In genomic region chr10:122577311-122577885, GRCh38 we compare ENCODE assay signal across 35 cellular contexts. TPM values are rescaled to one million over a fixed set of nuclear protein-coding genes. Genes with fewer than 3 reads are reported as not detected.
"Had no signal": no experiment of that assay in that cellular context is flagged by ENCODE, and none has a peak within 500 bp of the region (broad histone marks: within the 10 kb centered on the region; RNA-seq: fewer than 3 reads in every experiment).

No MANE protein-coding gene starts in this region.

- H3K36me3 ChIP-seq: adrenal gland, cardiac muscle cell, esophagus squamous epithelium had no signal

- H3K27me3 ChIP-seq: adrenal gland, body of pancreas, cardiac muscle cell had no signal

- H3K9me3 Mint-ChIP-seq: activated naive CD4-positive, alpha-beta T cell treated with anti-CD3 and anti-CD28 coated beads, Interleukin-2, amount 50 U/mL, for 24 hours; activated T-helper 2 cell treated with anti-CD3 and anti-CD28 coated beads, Interferon-gamma antibody, Interleukin-2, Interleukin-4, amounts not matched to agents 10 μg/mL and 5 μg/mL and 100 μg/mL, durations not matched to agents 14 hours and 24 hours and 36 hours; effector memory CD8-positive, alpha-beta T cell had no signal

- H3K4me1 ChIP-seq: adrenal gland, body of pancreas, esophagus squamous epithelium had no signal

- H3K4me3 Mint-ChIP-seq: activated CD4-positive, alpha-beta T cell treated with anti-CD3 and anti-CD28 coated beads, Interleukin-2, amount 10 ng/mL, durations not matched to agents 7 days and 5 days; activated CD8-positive, alpha-beta T cell treated with anti-CD3 and anti-CD28 coated beads for 36 hours; activated naive CD4-positive, alpha-beta T cell treated with anti-CD3 and anti-CD28 coated beads for 36 hours; activated naive CD4-positive, alpha-beta T cell treated with anti-CD3 and anti-CD28 coated beads, Interleukin-2, amount 50 U/mL, for 24 hours; activated naive CD8-positive, alpha-beta T cell treated with anti-CD3 and anti-CD28 coated beads for 36 hours; activated naive CD8-positive, alpha-beta T cell treated with anti-CD3 and anti-CD28 coated beads, Interleukin-2, amount 50 U/mL, for 24 hours; activated T-helper 1 cell treated with anti-CD3 and anti-CD28 coated beads, Interleukin-12 subunit alpha, Interleukin-12 subunit beta, Interleukin-2, Interleukin-4 antibody, amounts not matched to agents 30 ng/mL and 10 ng/mL and 1 ng/mL, durations not matched to agents 14 hours and 24 hours and 36 hours; effector memory CD8-positive, alpha-beta T cell; WTC11 had no signal

- DNase-seq: activated CD4-positive, alpha-beta T cell treated with anti-CD3 and anti-CD28 coated beads for 1 hour; activated CD4-positive, alpha-beta T cell treated with anti-CD3 and anti-CD28 coated beads for 4 hours; activated CD4-positive, alpha-beta T cell treated with anti-CD3 and anti-CD28 coated beads, Interleukin-2, amount 10 ng/mL, durations not matched to agents 7 days and 5 days; activated CD4-positive, alpha-beta T cell treated with anti-CD3 and anti-CD28 coated beads, Interleukin-2, amount 50 U/mL, for 48 hours; activated CD8-positive, alpha-beta memory T cell treated with anti-CD3 and anti-CD28 coated beads for 24 hours; activated CD8-positive, alpha-beta T cell treated with anti-CD3 and anti-CD28 coated beads for 36 hours; activated effector memory CD4-positive, alpha-beta T cell treated with anti-CD3 and anti-CD28 coated beads, Interleukin-2, amount 50 U/mL, for 16 hours; activated naive CD4-positive, alpha-beta T cell treated with anti-CD3 and anti-CD28 coated beads for 36 hours; activated naive CD8-positive, alpha-beta T cell treated with anti-CD3 and anti-CD28 coated beads for 36 hours; activated naive CD8-positive, alpha-beta T cell treated with anti-CD3 and anti-CD28 coated beads, Interleukin-2, amount 50 U/mL, for 24 hours; activated T-cell treated with anti-CD3 and anti-CD28 coated beads, Interleukin-2, amount 50 U/mL, for 1 hour; activated T-cell treated with anti-CD3 and anti-CD28 coated beads, Interleukin-2, amount 50 U/mL, for 48 hours; adrenal gland; amygdala; body of pancreas; central memory CD4-positive, alpha-beta T cell; cortex of kidney; dermis blood vessel endothelial cell; effector CD4-positive, alpha-beta T cell; effector memory CD8-positive, alpha-beta T cell; esophagus squamous epithelium; head of caudate nucleus; T-helper 2 cell had no signal

- H3K9me3 ChIP-seq: adrenal gland had no signal

- H3K4me3 ChIP-seq: adrenal gland, body of pancreas, cardiac muscle cell, esophagus squamous epithelium had no signal

- H3K27ac ChIP-seq: adrenal gland, body of pancreas, cardiac muscle cell, epithelial cell of prostate, esophagus squamous epithelium, VCaP had no signal

- ATAC-seq: activated CD8-positive, alpha-beta T cell treated with anti-CD3 and anti-CD28 coated beads for 36 hours; activated naive CD8-positive, alpha-beta T cell treated with anti-CD3 and anti-CD28 coated beads, Interleukin-2, amount 50 U/mL, for 24 hours; body of pancreas; effector memory CD8-positive, alpha-beta T cell; WTC11 had no signal

- H3K27ac Mint-ChIP-seq: activated CD4-positive, alpha-beta T cell treated with anti-CD3 and anti-CD28 coated beads, Interleukin-2, amount 10 ng/mL, durations not matched to agents 7 days and 5 days; activated CD8-positive, alpha-beta T cell treated with anti-CD3 and anti-CD28 coated beads for 36 hours; activated naive CD4-positive, alpha-beta T cell treated with anti-CD3 and anti-CD28 coated beads for 36 hours; activated naive CD4-positive, alpha-beta T cell treated with anti-CD3 and anti-CD28 coated beads, Interleukin-2, amount 50 U/mL, for 24 hours; activated naive CD8-positive, alpha-beta T cell treated with anti-CD3 and anti-CD28 coated beads for 36 hours; activated naive CD8-positive, alpha-beta T cell treated with anti-CD3 and anti-CD28 coated beads, Interleukin-2, amount 50 U/mL, for 24 hours; activated T-helper 1 cell treated with anti-CD3 and anti-CD28 coated beads, Interleukin-12 subunit alpha, Interleukin-12 subunit beta, Interleukin-2, Interleukin-4 antibody, amounts not matched to agents 30 ng/mL and 10 ng/mL and 1 ng/mL, durations not matched to agents 14 hours and 24 hours and 36 hours; activated T-helper 2 cell treated with anti-CD3 and anti-CD28 coated beads, Interferon-gamma antibody, Interleukin-2, Interleukin-4, amounts not matched to agents 10 μg/mL and 5 μg/mL and 100 μg/mL, durations not matched to agents 14 hours and 24 hours and 36 hours; effector memory CD8-positive, alpha-beta T cell; WTC11 had no signal

- H3K4me1 Mint-ChIP-seq: activated CD4-positive, alpha-beta T cell treated with anti-CD3 and anti-CD28 coated beads, Interleukin-2, amount 10 ng/mL, durations not matched to agents 7 days and 5 days; activated naive CD4-positive, alpha-beta T cell treated with anti-CD3 and anti-CD28 coated beads, Interleukin-2, amount 50 U/mL, for 24 hours; activated naive CD8-positive, alpha-beta T cell treated with anti-CD3 and anti-CD28 coated beads for 36 hours; activated naive CD8-positive, alpha-beta T cell treated with anti-CD3 and anti-CD28 coated beads, Interleukin-2, amount 50 U/mL, for 24 hours; WTC11 had no signal

- H3K36me3 Mint-ChIP-seq: activated naive CD4-positive, alpha-beta T cell treated with anti-CD3 and anti-CD28 coated beads, Interleukin-2, amount 50 U/mL, for 24 hours; activated naive CD8-positive, alpha-beta T cell treated with anti-CD3 and anti-CD28 coated beads for 36 hours had no signal

- H3K27me3 Mint-ChIP-seq: activated CD4-positive, alpha-beta T cell treated with anti-CD3 and anti-CD28 coated beads, Interleukin-2, amount 10 ng/mL, durations not matched to agents 7 days and 5 days; activated naive CD4-positive, alpha-beta T cell treated with anti-CD3 and anti-CD28 coated beads, Interleukin-2, amount 50 U/mL, for 24 hours; activated naive CD8-positive, alpha-beta T cell treated with anti-CD3 and anti-CD28 coated beads for 36 hours; activated naive CD8-positive, alpha-beta T cell treated with anti-CD3 and anti-CD28 coated beads, Interleukin-2, amount 50 U/mL, for 24 hours had no signal

RNA-seq across cellular contexts. Expression of gene DMBT1, which starts 16.8 kb away (rescaled TPM):
- total RNA-seq: activated CD4-positive, alpha-beta T cell treated with anti-CD3 and anti-CD28 coated beads, Interleukin-2, amount 10 ng/mL, durations not matched to agents 7 days and 5 days; activated CD8-positive, alpha-beta T cell treated with anti-CD3 and anti-CD28 coated beads for 36 hours; activated naive CD4-positive, alpha-beta T cell treated with anti-CD3 and anti-CD28 coated beads for 36 hours; activated naive CD8-positive, alpha-beta T cell treated with anti-CD3 and anti-CD28 coated beads for 36 hours; activated T-helper 1 cell treated with anti-CD3 and anti-CD28 coated beads, Interleukin-12 subunit alpha, Interleukin-12 subunit beta, Interleukin-2, Interleukin-4 antibody, amounts not matched to agents 30 ng/mL and 10 ng/mL and 1 ng/mL, durations not matched to agents 14 hours and 24 hours and 36 hours; activated T-helper 2 cell treated with anti-CD3 and anti-CD28 coated beads, Interferon-gamma antibody, Interleukin-2, Interleukin-4, amounts not matched to agents 10 μg/mL and 5 μg/mL and 100 μg/mL, durations not matched to agents 14 hours and 24 hours and 36 hours; cardiac muscle cell; dermis blood vessel endothelial cell; endothelial cell of umbilical vein; fibroblast of villous mesenchyme; frontal cortex; T-helper 1 cell treated with Interleukin-12 subunit alpha and Interleukin-12 subunit beta and Interleukin-4 antibody, amounts not matched to agents 30 ng/mL and 1 ng/mL, for 36 hours had no signal
- polyA plus RNA-seq: cardiac muscle cell, fibroblast of lung had no signal
